ENCODE assay signal across 18 cellular contexts in the genomic region with DNA sequence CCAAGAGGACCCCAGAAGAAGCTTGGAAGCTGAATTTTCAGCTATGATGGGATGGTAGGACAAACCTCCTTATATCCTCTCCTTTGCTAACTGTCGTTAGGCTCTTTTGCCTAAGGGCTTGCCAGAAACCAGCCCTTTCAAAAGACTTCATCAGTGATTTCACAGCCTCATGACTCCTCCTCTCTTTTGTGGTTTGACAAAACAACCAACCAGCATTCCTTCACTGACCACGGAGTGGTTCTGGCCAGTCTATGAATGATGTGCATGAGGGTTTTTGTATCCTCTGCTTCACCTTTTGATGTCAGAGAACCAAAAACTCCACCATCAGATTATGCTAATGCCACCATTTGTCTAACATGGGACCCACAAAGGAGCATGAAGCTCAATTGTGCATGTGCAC.
DNase-seq lines count a peak whose midpoint lies in the region; ATAC-seq and TF ChIP-seq lines count a peak whose summit lies in the region.
"Had no signal": no experiment of that assay in that cellular context is flagged by ENCODE, and none has a peak within 500 bp of the region (broad histone marks: within the 10 kb centered on the region; RNA-seq: fewer than 3 reads in every experiment).

No MANE protein-coding gene starts in this region.

- H3K36me3 Mint-ChIP-seq in Calu3 (ENCODE audit: insufficient read depth, unreplicated experiment) = no peaks in the 10 kb centered on the region
- H3K36me3 Mint-ChIP-seq: activated CD4-positive, alpha-beta memory T cell treated with anti-CD3 and anti-CD28 coated beads for 36 hours had no signal

- ATAC-seq in HG03354 (IDR thresholded peaks at IDR 0.05; ENCODE audit: poor library complexity, severe bottlenecking, unreplicated experiment) = no peak
- ATAC-seq: lower lobe of right lung; natural killer cell treated with Interleukin-12 subunit alpha and Interleukin-12 subunit beta and Interleukin-15 and Interleukin-18, amount 100 ng/mL, for 72 hours; SK-N-SH treated with all-trans-retinoic acid at 6 μM for 48 hours had no signal

- no peak overlapping the region for H3K4me3 Mint-ChIP-seq in Calu3 (ENCODE audit: low read depth, unreplicated experiment)
- H3K4me3 Mint-ChIP-seq: activated CD4-positive, alpha-beta memory T cell treated with anti-CD3 and anti-CD28 coated beads for 36 hours; natural killer cell treated with Interleukin-12 subunit alpha and Interleukin-12 subunit beta and Interleukin-15 and Interleukin-18, amount 100 ng/mL, for 72 hours had no signal

- peaks cover 25% of the 10 kb centered on the region for H3K4me1 ChIP-seq in KMS-11 (ENCODE audit: low read depth, poor library complexity, severe bottlenecking)
- H3K4me1 ChIP-seq: lower lobe of right lung, stomach had no signal

- intact Hi-C loops in Calu3 (cut with micrococcal nuclease; ENCODE audit: unreplicated experiment) = no loop called here

- no peaks in the 10 kb centered on the region for H3K79me2 ChIP-seq in KMS-11 (ENCODE audit: insufficient read depth, low read depth)

- H3K4me2 ChIP-seq in KMS-11 = peak overlapping the region; percentile 19; the same call in 1 of the 2 replicates

- no TSS peak for BruUV-seq in Calu3 (replicated peaks; lab: Mats Ljungman, UMichigan)

- in situ Hi-C loops in astrocyte of the cerebellum (cut with HindIII; ENCODE audit: low sequenced_read_pairs) = no loop called here

- H3K27me3 ChIP-seq in KMS-11 (ENCODE audit: insufficient read depth, low read depth) = no peaks in the 10 kb centered on the region
- H3K27me3 ChIP-seq in H7 (ENCODE audit: control insufficient read depth, insufficient read depth, low read length) = no peaks in the 10 kb centered on the region
- H3K27me3 ChIP-seq: stomach had no signal

- H3K36me3 ChIP-seq in KMS-11 (ENCODE audit: insufficient read depth) (no peaks in the 10 kb centered on the region), H7 (replicated peaks; ENCODE audit: control insufficient read depth, insufficient read depth, low read length) (no peaks in the 10 kb centered on the region)
- H3K36me3 ChIP-seq: lower lobe of right lung, stomach had no signal

- DNase-seq in Daoy (ENCODE audit: low read depth) = peak; percentile 33
- peak; percentile 57 for DNase-seq in astrocyte of the cerebellum (ENCODE audit: low read depth)
- peak; percentile 80 for DNase-seq in islet precursor cell
- no peak for DNase-seq in Calu3
- no peak for DNase-seq in Kasumi-1 (lab: John Stamatoyannopoulos, UW)
- DNase-seq in H7 = no peak
- DNase-seq: activated CD4-positive, alpha-beta memory T cell treated with anti-CD3 and anti-CD28 coated beads for 36 hours; anterior cingulate cortex; lower lobe of right lung; NCI-H1694; NCI-H446 treated with DMSO at 0.1 percent for 48 hours; stomach had no signal

- H3K4me3 ChIP-seq in KMS-11 (IDR thresholded peaks at IDR 0.05; ENCODE audit: insufficient read depth, low read depth, low read length) (no peak overlapping the region), astrocyte of the cerebellum (ENCODE audit: low read depth, low read length) (no peak overlapping the region), H7 (ENCODE audit: insufficient read depth, low read depth, low read length) (no peak overlapping the region)
- H3K4me3 ChIP-seq: lower lobe of right lung, stomach had no signal

- no peaks in the 10 kb centered on the region for H3K27me3 Mint-ChIP-seq in Calu3 (ENCODE audit: unreplicated experiment)

- TF ChIP-seq CTCF in KMS-11 (conservative IDR thresholded peaks at IDR 0.05; ENCODE audit: low read depth, low read length) (no peak), astrocyte of the cerebellum (IDR thresholded peaks at IDR 0.05; ENCODE audit: low read depth, low read length, missing control alignments) (no peak), Calu3 (IDR thresholded peaks at IDR 0.05; ENCODE audit: unreplicated experiment) (no peak)

- H4K20me1 ChIP-seq in KMS-11 (ENCODE audit: insufficient read depth) = no peaks in the 10 kb centered on the region

- CTCF ChIA-PET in Calu3 (lab: Charles Lee) = no interaction called here

- no peak overlapping the region for H3K9ac ChIP-seq in KMS-11

- peaks cover 8% of the 10 kb centered on the region for H3K4me1 Mint-ChIP-seq in Calu3 (ENCODE audit: low read depth, unreplicated experiment)

- H2AFZ ChIP-seq in KMS-11 (ENCODE audit: low read depth) = no peak overlapping the region

- no peak overlapping the region for H3K27ac ChIP-seq in KMS-11
- H3K27ac ChIP-seq: lower lobe of right lung, stomach had no signal

- H3K27ac Mint-ChIP-seq in Calu3 (ENCODE audit: unreplicated experiment) = no peak overlapping the region
- H3K27ac Mint-ChIP-seq: activated CD4-positive, alpha-beta memory T cell treated with anti-CD3 and anti-CD28 coated beads for 36 hours; activated T-helper 2 cell treated with anti-CD3 and anti-CD28 coated beads, Interferon-gamma antibody, Interleukin-2, Interleukin-4, amounts not matched to agents 10 μg/mL and 5 μg/mL and 100 μg/mL, durations not matched to agents 14 hours and 24 hours and 36 hours; natural killer cell treated with Interleukin-12 subunit alpha and Interleukin-12 subunit beta and Interleukin-15 and Interleukin-18, amount 100 ng/mL, for 72 hours; progenitor cell of endocrine pancreas had no signal

- peaks cover 5% of the 10 kb centered on the region for H3K9me3 Mint-ChIP-seq in Calu3 (ENCODE audit: low read depth, unreplicated experiment)

Comparison
In these comparisons a context has a peak if more than half of its experiments do, and no peak if none do; other contexts are left out.
1. DNase-seq: peak in Daoy (single experiment), astrocyte of the cerebellum (single experiment) and islet precursor cell (single experiment); none in Calu3 (single experiment), Kasumi-1 (0 of 2) and H7 (single experiment).